ENCODE assay signal across 1 cellular context in the genomic region with DNA sequence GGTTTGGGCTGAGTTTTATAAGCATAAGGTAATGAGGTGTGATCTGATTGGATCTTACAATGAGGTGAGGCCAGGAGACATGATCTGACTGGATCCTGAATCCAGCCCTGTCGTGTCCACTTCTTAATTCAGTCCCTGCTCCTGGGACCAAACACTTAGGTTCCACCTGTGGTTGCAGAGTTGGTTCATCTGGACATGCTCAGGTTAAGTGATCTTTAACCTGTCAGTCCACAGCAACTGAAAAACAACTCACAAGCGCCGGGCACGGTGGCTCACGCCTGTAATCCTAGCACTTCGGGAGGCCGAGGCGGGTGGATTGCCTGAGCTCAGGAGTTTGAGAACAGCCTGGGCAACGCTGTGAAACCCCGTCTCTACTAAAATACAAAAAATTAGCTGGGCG.
TF ChIP-seq lines count a peak whose summit lies in the region.

No MANE protein-coding gene starts in this region.

TF ChIP-seq in HepG2, 621 proteins besides CTCF, POLR2A, EP300 and RAD21 (continued from another document):
- TF ChIP-seq, protein P1, sequence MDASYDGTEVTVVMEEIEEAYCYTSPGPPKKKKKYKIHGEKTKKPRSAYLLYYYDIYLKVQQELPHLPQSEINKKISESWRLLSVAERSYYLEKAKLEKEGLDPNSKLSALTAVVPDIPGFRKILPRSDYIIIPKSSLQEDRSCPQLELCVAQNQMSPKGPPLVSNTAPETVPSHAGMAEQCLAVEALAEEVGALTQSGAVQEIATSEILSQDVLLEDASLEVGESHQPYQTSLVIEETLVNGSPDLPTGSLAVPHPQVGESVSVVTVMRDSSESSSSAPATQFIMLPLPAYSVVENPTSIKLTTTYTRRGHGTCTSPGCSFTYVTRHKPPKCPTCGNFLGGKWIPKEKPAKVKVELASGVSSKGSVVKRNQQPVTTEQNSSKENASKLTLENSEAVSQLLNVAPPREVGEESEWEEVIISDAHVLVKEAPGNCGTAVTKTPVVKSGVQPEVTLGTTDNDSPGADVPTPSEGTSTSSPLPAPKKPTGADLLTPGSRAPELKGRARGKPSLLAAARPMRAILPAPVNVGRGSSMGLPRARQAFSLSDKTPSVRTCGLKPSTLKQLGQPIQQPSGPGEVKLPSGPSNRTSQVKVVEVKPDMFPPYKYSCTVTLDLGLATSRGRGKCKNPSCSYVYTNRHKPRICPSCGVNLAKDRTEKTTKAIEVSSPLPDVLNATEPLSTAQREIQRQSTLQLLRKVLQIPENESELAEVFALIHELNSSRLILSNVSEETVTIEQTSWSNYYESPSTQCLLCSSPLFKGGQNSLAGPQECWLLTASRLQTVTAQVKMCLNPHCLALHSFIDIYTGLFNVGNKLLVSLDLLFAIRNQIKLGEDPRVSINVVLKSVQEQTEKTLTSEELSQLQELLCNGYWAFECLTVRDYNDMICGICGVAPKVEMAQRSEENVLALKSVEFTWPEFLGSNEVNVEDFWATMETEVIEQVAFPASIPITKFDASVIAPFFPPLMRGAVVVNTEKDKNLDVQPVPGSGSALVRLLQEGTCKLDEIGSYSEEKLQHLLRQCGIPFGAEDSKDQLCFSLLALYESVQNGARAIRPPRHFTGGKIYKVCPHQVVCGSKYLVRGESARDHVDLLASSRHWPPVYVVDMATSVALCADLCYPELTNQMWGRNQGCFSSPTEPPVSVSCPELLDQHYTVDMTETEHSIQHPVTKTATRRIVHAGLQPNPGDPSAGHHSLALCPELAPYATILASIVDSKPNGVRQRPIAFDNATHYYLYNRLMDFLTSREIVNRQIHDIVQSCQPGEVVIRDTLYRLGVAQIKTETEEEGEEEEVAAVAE (CRISPR knock-in tag; IDR thresholded peaks at IDR 0.05; ENCODE audit: borderline replicate concordance): 0 out of 2 replicates have a peak, but pooled peaks have one; percentile 39
- TF ChIP-seq, protein P2, sequence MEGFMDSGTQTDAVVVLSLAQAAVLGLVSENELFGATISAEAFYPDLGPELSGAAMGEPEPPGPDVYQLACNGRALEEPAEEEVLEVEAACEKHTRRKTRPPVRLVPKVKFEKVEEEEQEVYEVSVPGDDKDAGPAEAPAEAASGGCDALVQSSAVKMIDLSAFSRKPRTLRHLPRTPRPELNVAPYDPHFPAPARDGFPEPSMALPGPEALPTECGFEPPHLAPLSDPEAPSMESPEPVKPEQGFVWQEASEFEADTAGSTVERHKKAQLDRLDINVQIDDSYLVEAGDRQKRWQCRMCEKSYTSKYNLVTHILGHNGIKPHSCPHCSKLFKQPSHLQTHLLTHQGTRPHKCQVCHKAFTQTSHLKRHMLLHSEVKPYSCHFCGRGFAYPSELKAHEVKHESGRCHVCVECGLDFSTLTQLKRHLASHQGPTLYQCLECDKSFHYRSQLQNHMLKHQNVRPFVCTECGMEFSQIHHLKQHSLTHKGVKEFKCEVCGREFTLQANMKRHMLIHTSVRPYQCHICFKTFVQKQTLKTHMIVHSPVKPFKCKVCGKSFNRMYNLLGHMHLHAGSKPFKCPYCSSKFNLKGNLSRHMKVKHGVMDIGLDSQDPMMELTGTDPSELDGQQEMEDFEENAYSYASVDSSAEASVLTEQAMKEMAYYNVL (CRISPR knock-in tag; IDR thresholded peaks at IDR 0.05; ENCODE audit: borderline replicate concordance): no peak
- TF ChIP-seq ZBTB42 (CRISPR knock-in tag; IDR thresholded peaks at IDR 0.05) (no peak), ZNF460 (CRISPR knock-in tag; IDR thresholded peaks at IDR 0.05; ENCODE audit: borderline replicate concordance) (peak; percentile 68), NFRKB (IDR thresholded peaks at IDR 0.05) (no peak), HNF4A (CRISPR knock-in tag; IDR thresholded peaks at IDR 0.05) (peak; percentile 15; the same call in 1 of the 2 replicates), KDM5A (IDR thresholded peaks at IDR 0.05; ENCODE audit: borderline replicate concordance, low read length) (no peak), SNAPC2 (CRISPR knock-in tag; IDR thresholded peaks at IDR 0.05) (no peak), NKX3-1 (CRISPR knock-in tag; IDR thresholded peaks at IDR 0.05) (no peak), SETDB1 (CRISPR knock-in tag; IDR thresholded peaks at IDR 0.05; ENCODE audit: borderline replicate concordance) (0 out of 2 replicates have a peak, but pooled peaks have one; percentile 51), ZNF660 (CRISPR knock-in tag; IDR thresholded peaks at IDR 0.05; ENCODE audit: borderline replicate concordance, low read depth) (no peak), NFYC (CRISPR knock-in tag; IDR thresholded peaks at IDR 0.05) (peak; percentile 58), RBFOX2 (IDR thresholded peaks at IDR 0.05; ENCODE audit: low read depth, low read length) (no peak), ZNF451 (CRISPR knock-in tag; IDR thresholded peaks at IDR 0.05) (no peak), GABPB1 (CRISPR knock-in tag; IDR thresholded peaks at IDR 0.05) (peak; percentile 27; the same call in 1 of the 2 replicates), HOXA3 (CRISPR knock-in tag; IDR thresholded peaks at IDR 0.05) (no peak), NFYB (CRISPR knock-in tag; IDR thresholded peaks at IDR 0.05) (peak; percentile 45; the same call in 1 of the 2 replicates), ZNF230 (CRISPR knock-in tag; IDR thresholded peaks at IDR 0.05) (no peak), ZNF781 (CRISPR knock-in tag; IDR thresholded peaks at IDR 0.05; ENCODE audit: borderline replicate concordance, not compliant biosample characterization) (no peak), ZNF749 (CRISPR knock-in tag; IDR thresholded peaks at IDR 0.05; ENCODE audit: borderline replicate concordance) (no peak)
- TF ChIP-seq, protein P3, sequence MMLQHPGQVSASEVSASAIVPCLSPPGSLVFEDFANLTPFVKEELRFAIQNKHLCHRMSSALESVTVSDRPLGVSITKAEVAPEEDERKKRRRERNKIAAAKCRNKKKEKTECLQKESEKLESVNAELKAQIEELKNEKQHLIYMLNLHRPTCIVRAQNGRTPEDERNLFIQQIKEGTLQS (CRISPR knock-in tag; IDR thresholded peaks at IDR 0.05): no peak
- TF ChIP-seq, protein P4, sequence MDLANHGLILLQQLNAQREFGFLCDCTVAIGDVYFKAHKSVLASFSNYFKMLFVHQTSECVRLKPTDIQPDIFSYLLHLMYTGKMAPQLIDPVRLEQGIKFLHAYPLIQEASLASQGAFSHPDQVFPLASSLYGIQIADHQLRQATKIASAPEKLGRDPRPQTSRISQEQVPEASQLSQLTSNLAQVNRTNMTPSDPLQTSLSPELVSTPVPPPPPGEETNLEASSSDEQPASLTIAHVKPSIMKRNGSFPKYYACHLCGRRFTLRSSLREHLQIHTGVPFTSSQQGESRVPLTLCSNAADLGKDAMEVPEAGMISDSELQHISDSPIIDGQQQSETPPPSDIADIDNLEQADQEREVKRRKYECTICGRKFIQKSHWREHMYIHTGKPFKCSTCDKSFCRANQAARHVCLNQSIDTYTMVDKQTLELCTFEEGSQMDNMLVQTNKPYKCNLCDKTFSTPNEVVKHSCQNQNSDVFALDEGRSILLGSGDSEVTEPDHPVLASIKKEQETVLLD (CRISPR knock-in tag; IDR thresholded peaks at IDR 0.05; ENCODE audit: low read depth): no peak
- TF ChIP-seq, protein P5, sequence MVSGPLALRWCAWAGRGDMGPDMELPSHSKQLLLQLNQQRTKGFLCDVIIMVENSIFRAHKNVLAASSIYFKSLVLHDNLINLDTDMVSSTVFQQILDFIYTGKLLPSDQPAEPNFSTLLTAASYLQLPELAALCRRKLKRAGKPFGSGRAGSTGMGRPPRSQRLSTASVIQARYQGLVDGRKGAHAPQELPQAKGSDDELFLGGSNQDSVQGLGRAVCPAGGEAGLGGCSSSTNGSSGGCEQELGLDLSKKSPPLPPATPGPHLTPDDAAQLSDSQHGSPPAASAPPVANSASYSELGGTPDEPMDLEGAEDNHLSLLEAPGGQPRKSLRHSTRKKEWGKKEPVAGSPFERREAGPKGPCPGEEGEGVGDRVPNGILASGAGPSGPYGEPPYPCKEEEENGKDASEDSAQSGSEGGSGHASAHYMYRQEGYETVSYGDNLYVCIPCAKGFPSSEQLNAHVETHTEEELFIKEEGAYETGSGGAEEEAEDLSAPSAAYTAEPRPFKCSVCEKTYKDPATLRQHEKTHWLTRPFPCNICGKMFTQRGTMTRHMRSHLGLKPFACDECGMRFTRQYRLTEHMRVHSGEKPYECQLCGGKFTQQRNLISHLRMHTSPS (CRISPR knock-in tag; IDR thresholded peaks at IDR 0.05; ENCODE audit: low read depth): no peak
- TF ChIP-seq, protein P6, sequence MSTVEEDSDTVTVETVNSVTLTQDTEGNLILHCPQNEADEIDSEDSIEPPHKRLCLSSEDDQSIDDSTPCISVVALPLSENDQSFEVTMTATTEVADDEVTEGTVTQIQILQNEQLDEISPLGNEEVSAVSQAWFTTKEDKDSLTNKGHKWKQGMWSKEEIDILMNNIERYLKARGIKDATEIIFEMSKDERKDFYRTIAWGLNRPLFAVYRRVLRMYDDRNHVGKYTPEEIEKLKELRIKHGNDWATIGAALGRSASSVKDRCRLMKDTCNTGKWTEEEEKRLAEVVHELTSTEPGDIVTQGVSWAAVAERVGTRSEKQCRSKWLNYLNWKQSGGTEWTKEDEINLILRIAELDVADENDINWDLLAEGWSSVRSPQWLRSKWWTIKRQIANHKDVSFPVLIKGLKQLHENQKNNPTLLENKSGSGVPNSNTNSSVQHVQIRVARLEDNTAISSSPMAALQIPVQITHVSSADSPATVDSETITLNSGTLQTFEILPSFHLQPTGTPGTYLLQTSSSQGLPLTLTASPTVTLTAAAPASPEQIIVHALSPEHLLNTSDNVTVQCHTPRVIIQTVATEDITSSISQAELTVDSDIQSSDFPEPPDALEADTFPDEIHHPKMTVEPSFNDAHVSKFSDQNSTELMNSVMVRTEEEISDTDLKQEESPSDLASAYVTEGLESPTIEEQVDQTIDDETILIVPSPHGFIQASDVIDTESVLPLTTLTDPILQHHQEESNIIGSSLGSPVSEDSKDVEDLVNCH (CRISPR knock-in tag; IDR thresholded peaks at IDR 0.05): no peak
TF ChIP-seq in HepG2: peak in this region for 9.
